In the genomic region with DNA sequence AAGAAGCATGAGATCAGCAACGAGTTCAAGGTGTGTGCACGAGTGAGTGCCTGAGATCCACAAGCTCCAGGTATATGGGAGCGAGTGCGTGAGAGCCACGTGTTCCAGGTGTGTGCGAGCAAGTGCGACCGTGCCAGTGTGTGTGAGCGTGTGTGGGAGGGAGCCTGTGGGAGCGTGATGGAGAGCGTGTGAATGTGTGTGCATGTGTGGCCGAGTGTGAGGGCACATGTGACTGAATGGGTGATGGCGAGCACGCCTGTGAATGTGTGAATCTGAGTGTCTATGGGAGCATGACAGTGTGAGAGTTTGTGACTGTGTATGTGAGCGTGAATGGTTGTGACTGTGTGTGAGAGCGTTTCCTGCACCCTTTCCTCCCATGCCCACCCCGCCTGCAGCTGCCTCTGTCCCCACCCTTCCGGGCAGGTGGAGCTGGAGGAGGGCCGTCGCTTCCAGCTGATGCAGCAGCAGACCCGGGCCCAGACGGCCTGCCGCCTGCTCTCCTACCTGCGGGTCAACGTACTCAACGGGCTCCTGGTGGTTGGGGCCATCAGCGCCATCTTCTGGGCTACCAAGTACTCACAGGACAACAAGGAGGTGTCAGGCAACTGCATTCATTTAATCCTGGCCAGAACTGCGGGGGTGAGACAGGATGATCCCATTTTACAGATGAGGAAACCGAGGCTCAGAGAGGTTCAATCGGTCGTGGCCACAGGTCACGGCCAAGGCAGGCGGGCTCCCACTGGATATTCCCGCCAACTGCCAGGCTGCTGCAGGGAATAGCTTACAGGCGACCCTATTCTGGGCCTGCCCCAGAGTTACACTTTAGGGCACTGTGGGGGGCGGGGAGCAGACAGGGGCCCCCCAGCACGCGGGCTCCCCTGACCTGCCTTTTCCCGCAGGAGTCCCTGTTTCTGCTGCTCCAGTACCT, we compare ENCODE assay signal across 8 cellular contexts. TPM values are rescaled to one million over a fixed set of nuclear protein-coding genes. Genes with fewer than 3 reads are reported as not detected.
DNase-seq lines count a peak whose midpoint lies in the region; ATAC-seq and TF ChIP-seq lines count a peak whose summit lies in the region.

No MANE protein-coding gene starts in this region.

- ATAC-seq in foreskin keratinocyte (peak; percentile 35), HG02981 (IDR thresholded peaks at IDR 0.05; ENCODE audit: unreplicated experiment) (no peak)

- H3F3A ChIP-seq in GM23248 (ENCODE audit: insufficient read depth) (no peaks in the 10 kb centered on the region; the same call in 1 of the 2 replicates), smooth muscle cell (ENCODE audit: low read depth) (no peaks in the 10 kb centered on the region)

- H3K9ac ChIP-seq in GM23248 = no peak overlapping the region
- H3K9ac ChIP-seq in smooth muscle cell (ENCODE audit: low read depth) = no peak overlapping the region

- POLR2A ChIA-PET in OCI-LY7 (lab: Charles Lee) = interaction anchor here (0.6 kb wide), 1 partner anchor 1608 kb away, joined by 3 read pairs; no protein-coding TSS in a partner anchor

- no peaks in the 10 kb centered on the region for H3K79me2 ChIP-seq in GM23248 (ENCODE audit: insufficient read depth)
- H3K79me2 ChIP-seq in OCI-LY7 (ENCODE audit: insufficient read depth, low read depth, low read length) = peaks cover 8% of the 10 kb centered on the region; the same call in 1 of the 2 replicates
- H3K79me2 ChIP-seq in smooth muscle cell (ENCODE audit: low read depth) = no peaks in the 10 kb centered on the region

- H4K20me1 ChIP-seq in GM23248 (ENCODE audit: insufficient read depth) (no peaks in the 10 kb centered on the region), OCI-LY7 (ENCODE audit: insufficient read depth, low read length) (0 out of 2 replicates have a peak, but pooled peaks cover 4% of the 10 kb centered on the region), smooth muscle cell (ENCODE audit: low read depth) (no peaks in the 10 kb centered on the region)

- 35 to 42% methylated on average over 34 to 39 of the region's 39 CpGs for WGBS in GM23248 (ENCODE audit: low coverage in 1 of 2, low lambda C conversion rate in 2 of 2, missing lambda C conversion rate in 2 of 2), 2 experiments
- WGBS in smooth muscle cell (ENCODE audit: low lambda C conversion rate) = 61% methylated on average over 39 of the region's 39 CpGs

- H3K9me3 ChIP-seq in GM23248 (ENCODE audit: low read depth) (no peaks in the 10 kb centered on the region), OCI-LY7 (ENCODE audit: low read length) (no peaks in the 10 kb centered on the region), smooth muscle cell (replicated peaks; ENCODE audit: low read depth) (no peaks in the 10 kb centered on the region)

- H3K4me1 ChIP-seq in GM23248 (ENCODE audit: insufficient read depth) (no peaks in the 10 kb centered on the region), OCI-LY7 (ENCODE audit: insufficient read depth, low read length, poor library complexity, severe bottlenecking) (peaks cover 54% of the 10 kb centered on the region), foreskin keratinocyte (no peaks in the 10 kb centered on the region), smooth muscle cell (ENCODE audit: low read depth) (no peaks in the 10 kb centered on the region)

- H3K27me3 ChIP-seq in GM23248 (replicated peaks; ENCODE audit: insufficient read depth) (peaks cover 24% of the 10 kb centered on the region), foreskin keratinocyte (peaks cover 20% of the 10 kb centered on the region), smooth muscle cell (ENCODE audit: low read depth) (peaks cover 18% of the 10 kb centered on the region)

- CTCF ChIA-PET in OCI-LY7 (lab: Charles Lee; ENCODE audit: unreplicated experiment) = interaction anchor here (0.6 kb wide), 2 partner anchors 11 to 18 kb away, joined by 3 to 4 read pairs; no protein-coding TSS in a partner anchor

- H3K4me2 ChIP-seq in GM23248 (ENCODE audit: unreplicated experiment) (no peak overlapping the region), OCI-LY7 (ENCODE audit: low read length) (peak overlapping the region; percentile 96), smooth muscle cell (no peak overlapping the region)

- in situ Hi-C loops in GM23248 (cut with MboI) = no loop called here

- TF ChIP-seq CTCF in AG09309 (IDR thresholded peaks at IDR 0.05; ENCODE audit: control insufficient read depth, insufficient read depth, low read depth, low read length, missing control alignments) = peak; percentile 45
- TF ChIP-seq CTCF in OCI-LY7 (conservative IDR thresholded peaks at IDR 0.05; ENCODE audit: low read length) = peak; percentile 97
- peak; percentile 72 for TF ChIP-seq CTCF in foreskin keratinocyte (conservative IDR thresholded peaks at IDR 0.05)
- peak; percentile 27 for TF ChIP-seq CTCF in smooth muscle cell (IDR thresholded peaks at IDR 0.05; ENCODE audit: borderline replicate concordance, insufficient read depth, poor library complexity, severe bottlenecking)

- intact Hi-C loops in OCI-LY7 (cut with micrococcal nuclease; ENCODE audit: unreplicated experiment) = loop anchor here (1.0 to 5.0 kb wide), 5 partner anchors 17 to 1647 kb away; no protein-coding TSS in a partner anchor

- H3K9me2 ChIP-seq in GM23248 (ENCODE audit: insufficient read depth) = no peaks in the 10 kb centered on the region
- no peaks in the 10 kb centered on the region for H3K9me2 ChIP-seq in OCI-LY7 (ENCODE audit: insufficient read depth, low read length)

- H3K4me3 ChIP-seq in AG09309 (ENCODE audit: control insufficient read depth, low read depth, low read length) (no peak overlapping the region), GM23248 (no peak overlapping the region), OCI-LY7 (ENCODE audit: low read depth, low read length, poor library complexity, severe bottlenecking) (peak overlapping the region; percentile 81), smooth muscle cell (no peak overlapping the region)

- H2AFZ ChIP-seq in GM23248 (no peak overlapping the region), OCI-LY7 (ENCODE audit: low read length) (no peak overlapping the region), smooth muscle cell (ENCODE audit: low read depth) (no peak overlapping the region)

- H3K36me3 ChIP-seq in GM23248 (ENCODE audit: low read depth) = no peaks in the 10 kb centered on the region
- peaks cover 52% of the 10 kb centered on the region for H3K36me3 ChIP-seq in OCI-LY7 (ENCODE audit: insufficient read depth, low read length)
- H3K36me3 ChIP-seq in smooth muscle cell (ENCODE audit: low read depth) = no peaks in the 10 kb centered on the region

- H3K27ac ChIP-seq in GM23248 (no peak overlapping the region), OCI-LY7 (ENCODE audit: low read depth, low read length, poor library complexity, severe bottlenecking) (peak overlapping the region; percentile 91), foreskin keratinocyte (no peak overlapping the region), smooth muscle cell (ENCODE audit: low read depth) (no peak overlapping the region)

- DNase-seq in AG09309 (ENCODE audit: low read depth) = no peak
- DNase-seq in GM23248 = peak; percentile 62
- DNase-seq in OCI-LY7 (ENCODE audit: low spot score) = peak; percentile 91
- DNase-seq in activated T-cell treated with anti-CD3 and anti-CD28 coated beads, Interleukin-2, amount 50 U/mL, for 48 hours = peak; percentile 81 to 85
- no peak for DNase-seq in foreskin keratinocyte
- no peak for DNase-seq in smooth muscle cell (lab: John Stamatoyannopoulos, UW; ENCODE audit: unreplicated experiment)
- DNase-seq in kidney glomerular epithelial cell (lab: John Stamatoyannopoulos, UW) = no peak

- BruUV-seq in OCI-LY7 (replicated peaks; lab: Mats Ljungman, UMichigan) = no TSS peak

RNA-seq across cellular contexts. Expression of gene TMC8, which starts 3.7 kb away (rescaled TPM):
- total RNA-seq in GM23248 (2014; rRNA removed; shearing (Covaris generic)) = not detected in 2 replicates
- polyA plus RNA-seq in GM23248 (2016; fragmentation: Nextera tagmentation; extraction: Ambion mirVana) (0.09 TPM in 1 of 2 replicates, not detected in the other), foreskin keratinocyte (0.07 and 0.16 TPM in 2 replicates), smooth muscle cell (0.38 and 1.2 TPM in 2 replicates)
- total RNA-seq in OCI-LY7 (2014; rRNA removed; shearing (Covaris generic)) = 54.6 and 83.8 TPM in 2 replicates
- total RNA-seq in OCI-LY7 (2022) (219 and 236 TPM in 2 replicates), foreskin keratinocyte (0.11 and 0.14 TPM in 2 replicates), smooth muscle cell (0.04 and 0.27 TPM in 2 replicates)

RNA-seq across cellular contexts. Expression of gene TMC6, which starts 5.7 kb away (rescaled TPM):
- total RNA-seq in GM23248 (2014; rRNA removed; shearing (Covaris generic)) = not detected in 2 replicates
- polyA plus RNA-seq in GM23248 (2016; fragmentation: Nextera tagmentation; extraction: Ambion mirVana) (0.20 TPM in 1 of 2 replicates, not detected in the other), foreskin keratinocyte (13.8 and 25.6 TPM in 2 replicates), smooth muscle cell (40.2 and 65.3 TPM in 2 replicates)
- 94.0 and 124 TPM in 2 replicates for total RNA-seq in OCI-LY7 (2014; rRNA removed; shearing (Covaris generic))
- total RNA-seq in OCI-LY7 (2022) (234 and 258 TPM in 2 replicates), foreskin keratinocyte (14.3 and 23.7 TPM in 2 replicates), smooth muscle cell (24.1 and 42.2 TPM in 2 replicates)

RNA-seq across cellular contexts. Expression of gene C17orf99, which starts 11.9 kb away (rescaled TPM):
- total RNA-seq in GM23248 (2014; rRNA removed; shearing (Covaris generic)) = not detected in 2 replicates
- polyA plus RNA-seq in GM23248 (2016; fragmentation: Nextera tagmentation; extraction: Ambion mirVana) (not detected in 2 replicates), foreskin keratinocyte (0.22 TPM in 1 of 2 replicates, not detected in the other), smooth muscle cell (0.29 and 1.7 TPM in 2 replicates)
- total RNA-seq in OCI-LY7 (2014; rRNA removed; shearing (Covaris generic)) = not detected in 2 replicates
- total RNA-seq in OCI-LY7 (2022) (1.1 TPM in 2 replicates), foreskin keratinocyte (0.18 and 0.24 TPM in 2 replicates), smooth muscle cell (not detected in 2 replicates)

RNA-seq across cellular contexts. Expression of gene SYNGR2, which starts 34.1 kb away (rescaled TPM):
- 6.2 and 15.4 TPM in 2 replicates for total RNA-seq in GM23248 (2014; rRNA removed; shearing (Covaris generic))
- 19.3 and 19.9 TPM in 2 replicates for polyA plus RNA-seq in GM23248 (2016; fragmentation: Nextera tagmentation; extraction: Ambion mirVana)
- total RNA-seq in OCI-LY7 (2014; rRNA removed; shearing (Covaris generic)) = 21.3 and 35.4 TPM in 2 replicates
- 44.9 and 45.5 TPM in 2 replicates for total RNA-seq in OCI-LY7 (2022)
- 30.3 and 48.0 TPM in 2 replicates for total RNA-seq in foreskin keratinocyte
- polyA plus RNA-seq in foreskin keratinocyte = 60.8 and 111 TPM in 2 replicates
- total RNA-seq in smooth muscle cell = 55.3 and 64.7 TPM in 2 replicates
- 46.1 and 136 TPM in 2 replicates for polyA plus RNA-seq in smooth muscle cell

RNA-seq across cellular contexts. Expression of gene TK1, which starts 52.6 kb away (rescaled TPM):
- 58.6 and 84.5 TPM in 2 replicates for total RNA-seq in GM23248 (2014; rRNA removed; shearing (Covaris generic))
- 79.4 and 83.5 TPM in 2 replicates for polyA plus RNA-seq in GM23248 (2016; fragmentation: Nextera tagmentation; extraction: Ambion mirVana)
- total RNA-seq in OCI-LY7 (2014; rRNA removed; shearing (Covaris generic)) = 108 and 118 TPM in 2 replicates
- 149 TPM in 2 replicates for total RNA-seq in OCI-LY7 (2022)
- total RNA-seq in foreskin keratinocyte = 80.9 and 109 TPM in 2 replicates
- 169 and 180 TPM in 2 replicates for polyA plus RNA-seq in foreskin keratinocyte
- 20.0 and 20.9 TPM in 2 replicates for total RNA-seq in smooth muscle cell
- 53.7 and 72.7 TPM in 2 replicates for polyA plus RNA-seq in smooth muscle cell

Comparison
In these comparisons a context has a peak if more than half of its experiments do, and no peak if none do; other contexts are left out.
1. DNase-seq: peak in GM23248 (single experiment), OCI-LY7 (single experiment) and activated T-cell treated with anti-CD3 and anti-CD28 coated beads, Interleukin-2, amount 50 U/mL, for 48 hours (2 of 2); none in AG09309 (single experiment), foreskin keratinocyte (0 of 2), smooth muscle cell (single experiment) and kidney glomerular epithelial cell (single experiment).
2. CTCF ChIP-seq: peak in every context shown above with its lines; median percentile 97 in OCI-LY7; 72 in foreskin keratinocyte; 45 in AG09309; 27 in smooth muscle cell.
3. RNA of gene TMC8, which starts 3.7 kb away (total RNA-seq): 54.6 to 236 TPM in OCI-LY7; 0.04 to 0.27 TPM in smooth muscle cell, 0.11 to 0.14 TPM in foreskin keratinocyte and not detected in GM23248; every median in the first group is over 10 times any median in the second.
4. RNA of gene TMC6, which starts 5.7 kb away (total RNA-seq): 94.0 to 258 TPM in OCI-LY7, 24.1 to 42.2 TPM in smooth muscle cell and 14.3 to 23.7 TPM in foreskin keratinocyte; not detected in GM23248; every median in the first group is over 10 times any median in the second.